10 cellular contexts compared by ENCODE assay signal in genomic region chr12:45051490-45052105, GRCh38. TPM values are rescaled to one million over a fixed set of nuclear protein-coding genes. Genes with fewer than 3 reads are reported as not detected.
DNase-seq lines count a peak whose midpoint lies in the region; ATAC-seq and FAIRE-seq lines count a peak whose summit lies in the region.
"Had no signal": no experiment of that assay in that cellular context is flagged by ENCODE, and none has a peak within 500 bp of the region (broad histone marks: within the 10 kb centered on the region; RNA-seq: fewer than 3 reads in every experiment).

No MANE protein-coding gene starts in this region.

- ATAC-seq in activated naive CD8-positive, alpha-beta T cell treated with anti-CD3 and anti-CD28 coated beads, Interleukin-2, amount 10 ng/mL, durations not matched to agents 7 days and 5 days (ENCODE audit: low read depth) = no peak
- ATAC-seq in GM18861 (IDR thresholded peaks at IDR 0.05; ENCODE audit: unreplicated experiment) = no peak

- WGBS in small intestine, 3 donors = 12 to 16% (median 16%) methylated on average over 25 of the region's 25 CpGs

- peaks cover 70% of the 10 kb centered on the region for H3K27me3 Mint-ChIP-seq in activated naive CD8-positive, alpha-beta T cell treated with anti-CD3 and anti-CD28 coated beads, Interleukin-2, amount 10 ng/mL, durations not matched to agents 7 days and 5 days

- H3K27ac ChIP-seq in HUES6 (ENCODE audit: low read depth, low read length) (no peak overlapping the region), subcutaneous abdominal adipose tissue (ENCODE audit: low read depth, low read length) (no peak overlapping the region), small intestine (ENCODE audit: low read depth in 1 of 2, low read length in 1 of 2) (no peak overlapping the region)

- H3K36me3 Mint-ChIP-seq in activated naive CD8-positive, alpha-beta T cell treated with anti-CD3 and anti-CD28 coated beads, Interleukin-2, amount 10 ng/mL, durations not matched to agents 7 days and 5 days = no peaks in the 10 kb centered on the region

- no peak for DNase-seq in activated naive CD8-positive, alpha-beta T cell treated with anti-CD3 and anti-CD28 coated beads, Interleukin-2, amount 10 ng/mL, durations not matched to agents 7 days and 5 days
- DNase-seq in pons (ENCODE audit: low spot score) = no peak
- DNase-seq in activated CD8-positive, alpha-beta memory T cell treated with anti-CD3 and anti-CD28 coated beads, Interleukin-2, amount 50 U/mL, for 4 hours = no peak
- no peak for DNase-seq in small intestine
- DNase-seq: activated CD4-positive, alpha-beta T cell treated with anti-CD3 and anti-CD28 coated beads for 1 hour had no signal

- H3K4me3 ChIP-seq in HUES6 (ENCODE audit: low read depth, low read length) = peak overlapping the region; percentile 59
- H3K4me3 ChIP-seq in iPS-15b (ENCODE audit: low read depth, low read length) = peak overlapping the region; percentile 73
- peak overlapping the region; percentile 62 to 90 (median 69) for H3K4me3 ChIP-seq in subcutaneous abdominal adipose tissue (ENCODE audit: low read depth in 1 of 5, low read length in 5 of 5)
- no peak overlapping the region for H3K4me3 ChIP-seq in small intestine (ENCODE audit: low read depth in 1 of 2, low read length in 2 of 2)

- H3K4me1 Mint-ChIP-seq in activated naive CD8-positive, alpha-beta T cell treated with anti-CD3 and anti-CD28 coated beads, Interleukin-2, amount 10 ng/mL, durations not matched to agents 7 days and 5 days = peaks cover 2% of the 10 kb centered on the region

- FAIRE-seq in small intestine (lab: Jason Lieb, UNC) = no peak
- FAIRE-seq: GM12892 had no signal

- H3K9me3 ChIP-seq in HUES6 (ENCODE audit: control insufficient read depth, insufficient read depth, low read depth, low read length) (no peaks in the 10 kb centered on the region), iPS-15b (ENCODE audit: control insufficient read depth, insufficient read depth, low read length) (no peaks in the 10 kb centered on the region), subcutaneous abdominal adipose tissue (ENCODE audit: control insufficient read depth in 5 of 5, low read length in 5 of 5) (no peaks in the 10 kb centered on the region), small intestine (ENCODE audit: control insufficient read depth, low read depth) (no peaks in the 10 kb centered on the region)

- H3K27ac Mint-ChIP-seq in activated naive CD8-positive, alpha-beta T cell treated with anti-CD3 and anti-CD28 coated beads, Interleukin-2, amount 10 ng/mL, durations not matched to agents 7 days and 5 days = no peak overlapping the region

- H3K9ac ChIP-seq in HUES6 (ENCODE audit: low read length) (no peak overlapping the region), iPS-15b (ENCODE audit: low read depth, low read length) (no peak overlapping the region), subcutaneous abdominal adipose tissue (ENCODE audit: low read length in 5 of 5) (no peak overlapping the region)

- H3K4me3 Mint-ChIP-seq in activated naive CD8-positive, alpha-beta T cell treated with anti-CD3 and anti-CD28 coated beads, Interleukin-2, amount 10 ng/mL, durations not matched to agents 7 days and 5 days = peak overlapping the region; percentile 9

- no peaks in the 10 kb centered on the region for H3K9me3 Mint-ChIP-seq in activated naive CD8-positive, alpha-beta T cell treated with anti-CD3 and anti-CD28 coated beads, Interleukin-2, amount 10 ng/mL, durations not matched to agents 7 days and 5 days

- H3K36me3 ChIP-seq in HUES6 (ENCODE audit: control insufficient read depth, insufficient read depth, low read length) = no peaks in the 10 kb centered on the region
- no peaks in the 10 kb centered on the region for H3K36me3 ChIP-seq in iPS-15b (ENCODE audit: control insufficient read depth, insufficient read depth, low read length)
- H3K36me3 ChIP-seq in subcutaneous abdominal adipose tissue (ENCODE audit: control insufficient read depth in 5 of 5, insufficient read depth in 5 of 5, low read length in 5 of 5) = no peaks in the 10 kb centered on the region
- no peaks in the 10 kb centered on the region for H3K36me3 ChIP-seq in small intestine (ENCODE audit: control insufficient read depth in 2 of 2, insufficient read depth in 2 of 2, low read length in 2 of 2)

- peaks cover 73% of the 10 kb centered on the region for H3K27me3 ChIP-seq in HUES6 (ENCODE audit: control insufficient read depth, insufficient read depth, low read length)
- H3K27me3 ChIP-seq in iPS-15b (ENCODE audit: control insufficient read depth, insufficient read depth, low read length) = peaks cover 48% of the 10 kb centered on the region
- H3K27me3 ChIP-seq in subcutaneous abdominal adipose tissue (ENCODE audit: control insufficient read depth in 5 of 5, insufficient read depth in 4 of 5, low read length in 5 of 5) = peaks cover 0 to 5% (median 3%) of the 10 kb centered on the region in 5 donors
- H3K27me3 ChIP-seq in small intestine (ENCODE audit: control insufficient read depth in 2 of 2, insufficient read depth in 2 of 2, low read length in 2 of 2) = peaks cover 7 to 9% of the 10 kb centered on the region in 2 donors

- POLR2A ChIA-PET in activated naive CD8-positive, alpha-beta T cell treated with anti-CD3 and anti-CD28 coated beads, Interleukin-2, amount 10 ng/mL, durations not matched to agents 7 days and 5 days (lab: Charles Lee) = no interaction called here

- H3K4me1 ChIP-seq in HUES6 (ENCODE audit: control insufficient read depth, insufficient read depth, low read length) = no peaks in the 10 kb centered on the region
- H3K4me1 ChIP-seq in iPS-15b (ENCODE audit: control insufficient read depth, insufficient read depth, low read length) = no peaks in the 10 kb centered on the region
- peaks cover 0 to 37% (median 22%) of the 10 kb centered on the region in 5 donors for H3K4me1 ChIP-seq in subcutaneous abdominal adipose tissue (ENCODE audit: control insufficient read depth in 5 of 5, insufficient read depth in 5 of 5, low read length in 5 of 5)
- no peaks in the 10 kb centered on the region for H3K4me1 ChIP-seq in small intestine (ENCODE audit: control insufficient read depth in 2 of 2, insufficient read depth in 1 of 2, low read depth in 1 of 2, low read length in 1 of 2)

RNA-seq across cellular contexts. Expression of gene DBX2, which starts 0.7 kb away (rescaled TPM):
- not detected for total RNA-seq in activated naive CD8-positive, alpha-beta T cell treated with anti-CD3 and anti-CD28 coated beads, Interleukin-2, amount 10 ng/mL, durations not matched to agents 7 days and 5 days
- polyA plus RNA-seq in small intestine = under 1 TPM in 1 of 3 donors, not detected in 2; 0.01 TPM

Comparison
In these comparisons a context has a peak if more than half of its experiments do, and no peak if none do; other contexts are left out.
1. H3K4me3 ChIP-seq: peak in HUES6 (single experiment), iPS-15b (single experiment) and subcutaneous abdominal adipose tissue (5 of 5); none in small intestine (0 of 2).